Comparison of ENCODE assay signal across 9 cellular contexts in the genomic region with DNA sequence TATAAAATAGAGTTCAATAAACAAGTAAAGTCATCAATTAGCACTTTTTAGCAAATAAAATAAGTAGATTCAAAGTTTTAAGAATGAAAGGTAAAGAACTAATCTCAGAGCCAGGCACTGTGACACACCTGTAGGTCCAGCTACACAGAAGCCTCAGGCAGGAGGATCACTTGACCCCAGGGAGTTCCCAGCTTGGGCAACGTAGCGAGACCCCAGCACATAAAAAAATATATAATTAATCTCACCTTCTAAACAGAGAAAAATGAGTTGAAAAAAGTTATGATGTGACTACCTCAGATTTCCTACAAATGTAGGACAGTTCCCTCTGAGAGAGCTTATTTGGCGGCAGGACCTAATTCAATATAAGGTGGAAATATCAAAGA. TPM values are rescaled to one million over a fixed set of nuclear protein-coding genes. Genes with fewer than 3 reads are reported as not detected.
DNase-seq lines count a peak whose midpoint lies in the region; ATAC-seq and TF ChIP-seq lines count a peak whose summit lies in the region.
"Had no signal": no experiment of that assay in that cellular context is flagged by ENCODE, and none has a peak within 500 bp of the region (broad histone marks: within the 10 kb centered on the region; RNA-seq: fewer than 3 reads in every experiment).

No MANE protein-coding gene starts in this region.

- no peaks in the 10 kb centered on the region for H3F3A ChIP-seq in GM23338 (replicated peaks; ENCODE audit: low read depth)

- H3K27me3 ChIP-seq in CD4-positive, CD25-positive, alpha-beta regulatory T cell (ENCODE audit: control insufficient read depth, insufficient read depth, low read length) = no peaks in the 10 kb centered on the region
- H3K27me3 ChIP-seq in GM23338 (ENCODE audit: insufficient read depth) (no peaks in the 10 kb centered on the region), mammary epithelial cell (ENCODE audit: insufficient read depth, low read length) (no peaks in the 10 kb centered on the region)

- no peaks in the 10 kb centered on the region for H3K9me3 Mint-ChIP-seq in CD4-positive, CD25-positive, alpha-beta regulatory T cell
- H3K9me3 Mint-ChIP-seq in GM23338 = no peaks in the 10 kb centered on the region; the same call in 2 of the 3 replicates
- no peaks in the 10 kb centered on the region for H3K9me3 Mint-ChIP-seq in activated T-helper 1 cell treated with anti-CD3 and anti-CD28 coated beads, Interleukin-12 subunit alpha, Interleukin-12 subunit beta, Interleukin-2, Interleukin-4 antibody, amounts not matched to agents 30 ng/mL and 10 ng/mL and 1 ng/mL, durations not matched to agents 14 hours and 24 hours and 36 hours
- H3K9me3 Mint-ChIP-seq in naive B cell = no peaks in the 10 kb centered on the region

- no peak for DNase-seq in CD4-positive, CD25-positive, alpha-beta regulatory T cell
- no peak for DNase-seq in GM23338 (ENCODE audit: low spot score)
- DNase-seq in activated T-helper 1 cell treated with anti-CD3 and anti-CD28 coated beads, Interleukin-12 subunit alpha, Interleukin-12 subunit beta, Interleukin-2, Interleukin-4 antibody, amounts not matched to agents 30 ng/mL and 10 ng/mL and 1 ng/mL, durations not matched to agents 14 hours and 24 hours and 36 hours (ENCODE audit: low spot score) = no peak
- DNase-seq in naive B cell = no peak
- no peak for DNase-seq in NCI-H774 (lab: John Stamatoyannopoulos, UW)
- no peak for DNase-seq in mammary epithelial cell

- in situ Hi-C loops in mammary epithelial cell (cut with MboI; ENCODE audit: low sequenced_read_pairs in 2 of 2) = loop anchor here (5.0 to 25.0 kb wide), 4 partner anchors 88 to 293 kb away; a partner anchor contains a TSS

- CTCF ChIA-PET in mammary epithelial cell (lab: Charles Lee; ENCODE audit: low non-redundant PET) = interaction anchor here (0.9 to 2.0 kb wide), 2 partner anchors 83 to 281 kb away, joined by 3 to 22 read pairs; no protein-coding TSS in a partner anchor

- dilution Hi-C loops in mammary epithelial cell (cut with HindIII; ENCODE audit: low sequenced_read_pairs) = no loop called here

- H3K4me3 ChIP-seq in CD4-positive, CD25-positive, alpha-beta regulatory T cell (ENCODE audit: low read depth, low read length) = peak overlapping the region; percentile 80
- no peak overlapping the region for H3K4me3 ChIP-seq in GM23338
- no peak overlapping the region for H3K4me3 ChIP-seq in mammary epithelial cell (replicated peaks in 1 of 3; ENCODE audit: insufficient read depth in 1 of 3, low read depth in 2 of 3, low read length in 3 of 3)
- H3K4me3 ChIP-seq: prostate gland had no signal

- peaks cover 32% of the 10 kb centered on the region for H3K36me3 ChIP-seq in CD4-positive, CD25-positive, alpha-beta regulatory T cell (ENCODE audit: control insufficient read depth, insufficient read depth, low read length)
- H3K36me3 ChIP-seq in GM23338 (ENCODE audit: insufficient read depth) = peaks cover 21% of the 10 kb centered on the region
- peaks cover 15% of the 10 kb centered on the region for H3K36me3 ChIP-seq in mammary epithelial cell (ENCODE audit: insufficient read depth, low read length)
- H3K36me3 ChIP-seq: prostate gland had no signal

- no peaks in the 10 kb centered on the region for H3K27me3 Mint-ChIP-seq in CD4-positive, CD25-positive, alpha-beta regulatory T cell
- H3K27me3 Mint-ChIP-seq in GM23338 (ENCODE audit: insufficient read depth, low read depth, poor library complexity) = peaks cover 5% of the 10 kb centered on the region
- no peaks in the 10 kb centered on the region for H3K27me3 Mint-ChIP-seq in activated T-helper 1 cell treated with anti-CD3 and anti-CD28 coated beads, Interleukin-12 subunit alpha, Interleukin-12 subunit beta, Interleukin-2, Interleukin-4 antibody, amounts not matched to agents 30 ng/mL and 10 ng/mL and 1 ng/mL, durations not matched to agents 14 hours and 24 hours and 36 hours (ENCODE audit: insufficient read depth)
- H3K27me3 Mint-ChIP-seq in naive B cell = no peaks in the 10 kb centered on the region

- H3K27ac Mint-ChIP-seq in CD4-positive, CD25-positive, alpha-beta regulatory T cell = peak overlapping the region; percentile 91 to 100 (median 100)
- H3K27ac Mint-ChIP-seq in GM23338 = peak overlapping the region; percentile 95
- H3K27ac Mint-ChIP-seq in activated T-helper 1 cell treated with anti-CD3 and anti-CD28 coated beads, Interleukin-12 subunit alpha, Interleukin-12 subunit beta, Interleukin-2, Interleukin-4 antibody, amounts not matched to agents 30 ng/mL and 10 ng/mL and 1 ng/mL, durations not matched to agents 14 hours and 24 hours and 36 hours = peak overlapping the region; percentile 90
- H3K27ac Mint-ChIP-seq in naive B cell = peak overlapping the region; percentile 82 to 96 (median 88)

- H3K4me3 Mint-ChIP-seq in CD4-positive, CD25-positive, alpha-beta regulatory T cell = peak overlapping the region; percentile 66 to 86 (median 68)
- H3K4me3 Mint-ChIP-seq in GM23338 = peak overlapping the region; percentile 18; the same call in 1 of the 3 replicates
- peak overlapping the region; percentile 85 for H3K4me3 Mint-ChIP-seq in activated T-helper 1 cell treated with anti-CD3 and anti-CD28 coated beads, Interleukin-12 subunit alpha, Interleukin-12 subunit beta, Interleukin-2, Interleukin-4 antibody, amounts not matched to agents 30 ng/mL and 10 ng/mL and 1 ng/mL, durations not matched to agents 14 hours and 24 hours and 36 hours
- peak overlapping the region; percentile 50 to 90 (median 79) for H3K4me3 Mint-ChIP-seq in naive B cell

- H3K27ac ChIP-seq in CD4-positive, CD25-positive, alpha-beta regulatory T cell (ENCODE audit: insufficient read depth, low read length, poor library complexity, severe bottlenecking) = peak overlapping the region; percentile 99
- H3K27ac ChIP-seq in GM23338 (ENCODE audit: low read depth) (no peak overlapping the region), mammary epithelial cell (ENCODE audit: insufficient read depth, low read depth, low read length) (no peak overlapping the region)

- H3K4me1 Mint-ChIP-seq in CD4-positive, CD25-positive, alpha-beta regulatory T cell = peaks cover 16 to 69% (median 51%) of the 10 kb centered on the region in 4 donors
- H3K4me1 Mint-ChIP-seq in GM23338 (peaks cover 9% of the 10 kb centered on the region; the same call in 2 of the 3 replicates), naive B cell (peaks cover 41 to 58% (median 49%) of the 10 kb centered on the region in 3 donors)
- H3K4me1 Mint-ChIP-seq in activated T-helper 1 cell treated with anti-CD3 and anti-CD28 coated beads, Interleukin-12 subunit alpha, Interleukin-12 subunit beta, Interleukin-2, Interleukin-4 antibody, amounts not matched to agents 30 ng/mL and 10 ng/mL and 1 ng/mL, durations not matched to agents 14 hours and 24 hours and 36 hours (ENCODE audit: low read depth) = peaks cover 75% of the 10 kb centered on the region

- H3K9ac ChIP-seq in mammary epithelial cell (ENCODE audit: insufficient read depth, low read length) = no peak overlapping the region

- no TSS peak for BruUV-seq in mammary epithelial cell (replicated peaks; lab: Mats Ljungman, UMichigan)

- no peaks in the 10 kb centered on the region for H3K9me2 ChIP-seq in GM23338 (ENCODE audit: insufficient read depth)

- peaks cover 62% of the 10 kb centered on the region for H3K4me1 ChIP-seq in CD4-positive, CD25-positive, alpha-beta regulatory T cell (ENCODE audit: control insufficient read depth, insufficient read depth, low read length, poor library complexity, severe bottlenecking)
- H3K4me1 ChIP-seq in GM23338 (ENCODE audit: insufficient read depth) (no peaks in the 10 kb centered on the region), mammary epithelial cell (ENCODE audit: insufficient read depth, low read length) (peaks cover 10% of the 10 kb centered on the region)
- H3K4me1 ChIP-seq: prostate gland had no signal

- TF ChIP-seq CTCF in GM23338 (conservative IDR thresholded peaks at IDR 0.05; ENCODE audit: low read depth in 2 of 2) (no peak), mammary epithelial cell (conservative IDR thresholded peaks at IDR 0.05 in 1 of 2, IDR thresholded peaks at IDR 0.05 in 1 of 2; ENCODE audit: extremely low read depth in 1 of 2, insufficient read depth in 1 of 2, low read depth in 1 of 2, low read length in 2 of 2) (no peak)

- 63% methylated on average over 3 of the region's 3 CpGs for WGBS in mammary epithelial cell (ENCODE audit: low coverage, missing lambda C conversion rate)

- no peaks in the 10 kb centered on the region for H3K9me3 ChIP-seq in CD4-positive, CD25-positive, alpha-beta regulatory T cell (ENCODE audit: control insufficient read depth in 2 of 2, low read length in 2 of 2)
- no peaks in the 10 kb centered on the region for H3K9me3 ChIP-seq in mammary epithelial cell (replicated peaks; ENCODE audit: insufficient read depth, low read length)
- H3K9me3 ChIP-seq: prostate gland had no signal

- H4K20me1 ChIP-seq in GM23338 (replicated peaks; ENCODE audit: insufficient read depth) (no peaks in the 10 kb centered on the region; the same call in 1 of the 2 replicates), mammary epithelial cell (ENCODE audit: insufficient read depth, low read length) (no peaks in the 10 kb centered on the region)

- no peak for ATAC-seq in CD4-positive, CD25-positive, alpha-beta regulatory T cell (ENCODE audit: low read depth in 2 of 2)
- no peak for ATAC-seq in GM23338
- peak; percentile 5 to 16 for ATAC-seq in naive B cell (ENCODE audit: low read depth in 2 of 2)
- no peak for ATAC-seq in GM18873 (IDR thresholded peaks at IDR 0.05; ENCODE audit: low FRiP score, unreplicated experiment)
- ATAC-seq in GM19397 (IDR thresholded peaks at IDR 0.05; ENCODE audit: unreplicated experiment) = no peak

- H3K4me2 ChIP-seq in GM23338 = no peak overlapping the region
- H3K4me2 ChIP-seq in mammary epithelial cell (ENCODE audit: insufficient read depth, low read depth, low read length) = no peak overlapping the region

- intact Hi-C loops in activated T-helper 1 cell treated with anti-CD3 and anti-CD28 coated beads, Interleukin-12 subunit alpha, Interleukin-12 subunit beta, Interleukin-2, Interleukin-4 antibody, amounts not matched to agents 30 ng/mL and 10 ng/mL and 1 ng/mL, durations not matched to agents 14 hours and 24 hours and 36 hours (cut with micrococcal nuclease) = loop anchor here (1.0 to 5.0 kb wide), 15 partner anchors 8 to 651 kb away; a partner anchor contains a TSS
- intact Hi-C loops in mammary epithelial cell (cut with micrococcal nuclease) = loop anchor here (1.0 to 5.0 kb wide), 6 partner anchors 13 to 283 kb away; a partner anchor contains a TSS

- H2AFZ ChIP-seq in GM23338 = no peak overlapping the region
- no peak overlapping the region for H2AFZ ChIP-seq in mammary epithelial cell (ENCODE audit: low read depth, low read length)

- peaks cover 33% of the 10 kb centered on the region for H3K36me3 Mint-ChIP-seq in CD4-positive, CD25-positive, alpha-beta regulatory T cell
- H3K36me3 Mint-ChIP-seq in GM23338 (ENCODE audit: low read depth) (peaks cover 49% of the 10 kb centered on the region), naive B cell (peaks cover 0 to 15% of the 10 kb centered on the region in 2 donors)
- peaks cover 46% of the 10 kb centered on the region for H3K36me3 Mint-ChIP-seq in activated T-helper 1 cell treated with anti-CD3 and anti-CD28 coated beads, Interleukin-12 subunit alpha, Interleukin-12 subunit beta, Interleukin-2, Interleukin-4 antibody, amounts not matched to agents 30 ng/mL and 10 ng/mL and 1 ng/mL, durations not matched to agents 14 hours and 24 hours and 36 hours (ENCODE audit: low read depth)

- H3K79me2 ChIP-seq in GM23338 (replicated peaks; ENCODE audit: insufficient read depth) = peaks cover 42% of the 10 kb centered on the region
- peaks cover 24% of the 10 kb centered on the region for H3K79me2 ChIP-seq in mammary epithelial cell (ENCODE audit: insufficient read depth, low read length)

RNA-seq across cellular contexts. Expression of a gene that starts 19.3 kb away (rescaled TPM):
- total RNA-seq in CD4-positive, CD25-positive, alpha-beta regulatory T cell = 81.8 TPM
- polyA plus RNA-seq in CD4-positive, CD25-positive, alpha-beta regulatory T cell = 100 to 1,000 TPM; 630 to 720 (median 697) TPM
- 180 and 213 TPM in 2 replicates for total RNA-seq in GM23338 (2014; rRNA removed; shearing (Covaris generic))
- polyA plus RNA-seq in GM23338 (2016; fragmentation: Nextera tagmentation; extraction: Ambion mirVana) = 236 and 252 TPM in 2 replicates
- total RNA-seq in activated T-helper 1 cell treated with anti-CD3 and anti-CD28 coated beads, Interleukin-12 subunit alpha, Interleukin-12 subunit beta, Interleukin-2, Interleukin-4 antibody, amounts not matched to agents 30 ng/mL and 10 ng/mL and 1 ng/mL, durations not matched to agents 14 hours and 24 hours and 36 hours = 228 and 229 TPM in 2 replicates
- polyA plus RNA-seq in naive B cell (ENCODE audit: low read depth in 6 of 6) = 100 to 1,000 TPM; 427 to 721 (median 474) TPM
- total RNA-seq in mammary epithelial cell = 100 to 1,000 TPM; 154 to 169 TPM
- 324 TPM for polyA plus RNA-seq in mammary epithelial cell
- polyA minus RNA-seq in mammary epithelial cell = 197 TPM

RNA-seq across cellular contexts. Expression of a gene that starts 28.4 kb away (rescaled TPM):
- total RNA-seq in CD4-positive, CD25-positive, alpha-beta regulatory T cell = 10.1 TPM
- polyA plus RNA-seq in CD4-positive, CD25-positive, alpha-beta regulatory T cell = 10 to 100 TPM; 10.2 to 13.4 (median 11.1) TPM
- 38.8 and 40.0 TPM in 2 replicates for total RNA-seq in GM23338 (2014; rRNA removed; shearing (Covaris generic))
- 39.1 and 40.6 TPM in 2 replicates for polyA plus RNA-seq in GM23338 (2016; fragmentation: Nextera tagmentation; extraction: Ambion mirVana)
- 13.2 and 13.6 TPM in 2 replicates for total RNA-seq in activated T-helper 1 cell treated with anti-CD3 and anti-CD28 coated beads, Interleukin-12 subunit alpha, Interleukin-12 subunit beta, Interleukin-2, Interleukin-4 antibody, amounts not matched to agents 30 ng/mL and 10 ng/mL and 1 ng/mL, durations not matched to agents 14 hours and 24 hours and 36 hours
- polyA plus RNA-seq in naive B cell (ENCODE audit: low read depth in 6 of 6) = 10 to 100 TPM in 2 of 6 donors, 1 to 10 TPM in 4; 4.8 to 14.1 (median 9.2) TPM
- total RNA-seq in mammary epithelial cell = 10 to 100 TPM; 16.7 to 20.5 TPM
- 12.0 TPM for polyA plus RNA-seq in mammary epithelial cell
- polyA minus RNA-seq in mammary epithelial cell = 16.5 TPM

Comparison
In these comparisons a context has a peak if more than half of its experiments do, and no peak if none do; other contexts are left out.
1. ATAC-seq: peak in naive B cell (2 of 2); none in CD4-positive, CD25-positive, alpha-beta regulatory T cell (0 of 2), GM23338 (single experiment), GM18873 (single experiment) and GM19397 (single experiment).
2. H3K4me3 Mint-ChIP-seq: peak in every context shown above with its lines; median percentile 85 in activated T-helper 1 cell treated with anti-CD3 and anti-CD28 coated beads, Interleukin-12 subunit alpha, Interleukin-12 subunit beta, Interleukin-2, Interleukin-4 antibody, amounts not matched to agents 30 ng/mL and 10 ng/mL and 1 ng/mL, durations not matched to agents 14 hours and 24 hours and 36 hours; 79 in naive B cell; 68 in CD4-positive, CD25-positive, alpha-beta regulatory T cell; 18 in GM23338.
3. Peak in every context shown above with its lines, with median percentiles within 50 percentile points of each other: H3K27ac Mint-ChIP-seq.